Comparison of ENCODE assay signal across 8 cellular contexts in the genomic region with DNA sequence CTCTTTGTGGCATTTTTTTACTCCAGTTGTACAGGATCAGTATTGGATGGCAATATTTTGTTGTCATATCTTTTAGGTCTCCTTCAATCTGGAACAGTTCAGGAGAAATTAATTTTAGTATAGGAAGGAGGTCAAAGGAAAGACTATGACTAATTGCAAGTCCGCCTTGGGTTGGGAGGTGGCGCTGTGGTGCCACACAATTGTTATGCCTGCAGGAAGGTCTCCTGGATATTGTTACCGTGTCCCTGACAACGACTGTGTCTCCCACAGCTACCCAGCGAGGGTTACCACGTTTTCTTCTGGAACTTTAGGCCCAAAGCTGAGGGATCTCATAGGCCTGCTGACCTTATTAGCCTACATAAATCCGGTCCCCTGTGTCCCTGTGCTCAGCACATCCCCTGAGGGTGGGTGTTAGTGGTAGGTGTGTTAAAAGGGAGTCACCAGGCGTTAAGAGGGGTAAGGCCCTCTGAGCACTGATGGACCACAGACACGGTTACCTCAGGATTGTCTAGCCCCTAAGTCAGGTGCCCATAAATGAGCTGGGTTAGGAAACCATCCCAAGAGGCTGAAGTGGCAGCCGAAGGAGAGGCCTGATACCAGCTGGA. TPM values are rescaled to one million over a fixed set of nuclear protein-coding genes. Genes with fewer than 3 reads are reported as not detected.
DNase-seq lines count a peak whose midpoint lies in the region; ATAC-seq and TF ChIP-seq lines count a peak whose summit lies in the region.

No MANE protein-coding gene starts in this region.

- BruUV-seq in A673 (replicated peaks; lab: Mats Ljungman, UMichigan) = no TSS peak

- H3K4me3 ChIP-seq in A673 (ENCODE audit: low read depth, low read length, poor library complexity, severe bottlenecking) = no peak overlapping the region
- H3K4me3 ChIP-seq in testis = no peak overlapping the region

- intact Hi-C loops in A673 (cut with micrococcal nuclease; ENCODE audit: unreplicated experiment) = loop anchor here (1.0 to 5.0 kb wide), 9 partner anchors 231 to 1050 kb away; no protein-coding TSS in a partner anchor
- intact Hi-C loops in testis (cut with DNase I; ENCODE audit: low total_unique reads) = loop anchor here (10.0 kb wide), 1 partner anchor 363 kb away; no protein-coding TSS in a partner anchor

- ATAC-seq in GM18498 (IDR thresholded peaks at IDR 0.05; ENCODE audit: unreplicated experiment) = peak; percentile 68

- H3K9me3 ChIP-seq in A673 (ENCODE audit: low read depth, low read length, poor library complexity, severe bottlenecking) (no peaks in the 10 kb centered on the region), testis (no peaks in the 10 kb centered on the region)

- H3K27me3 ChIP-seq in A673 (replicated peaks; ENCODE audit: insufficient read depth, low read depth, low read length, poor library complexity) = no peaks in the 10 kb centered on the region
- no peaks in the 10 kb centered on the region for H3K27me3 ChIP-seq in testis

- peak; percentile 93 for TF ChIP-seq CTCF in A673 (conservative IDR thresholded peaks at IDR 0.05; ENCODE audit: low read depth, low read length)
- peak; percentile 94 for TF ChIP-seq CTCF in nephron progenitor cell (IDR thresholded peaks at IDR 0.05)
- peak; percentile 50 to 76 (median 69) for TF ChIP-seq CTCF in testis (IDR thresholded peaks at IDR 0.05)

- peaks cover 6% of the 10 kb centered on the region for H3K4me1 ChIP-seq in A673 (ENCODE audit: insufficient read depth, low read length, poor library complexity, severe bottlenecking)
- H3K4me1 ChIP-seq in testis = peaks cover 19% of the 10 kb centered on the region

- H3K36me3 ChIP-seq in A673 (ENCODE audit: insufficient read depth, low read length, poor library complexity, severe bottlenecking) (no peaks in the 10 kb centered on the region), testis (ENCODE audit: low read depth, missing control alignments) (no peaks in the 10 kb centered on the region)

- peaks cover 52% of the 10 kb centered on the region for H3K4me1 Mint-ChIP-seq in nephron progenitor cell

- H3K27ac Mint-ChIP-seq in nephron progenitor cell = peak overlapping the region; percentile 68

- H3K27ac ChIP-seq in A673 (ENCODE audit: low read depth, low read length, poor library complexity, severe bottlenecking) (no peak overlapping the region), testis (no peak overlapping the region)

- no peak overlapping the region for H3K4me3 Mint-ChIP-seq in nephron progenitor cell

- H3K36me3 Mint-ChIP-seq in nephron progenitor cell (ENCODE audit: low read depth) = peaks cover 14% of the 10 kb centered on the region

- no peaks in the 10 kb centered on the region for H3K27me3 Mint-ChIP-seq in nephron progenitor cell (ENCODE audit: low read depth, poor library complexity)

- WGBS in testis, 2 donors = 51 to 59% methylated on average over 10 of the region's 10 CpGs

- CTCF ChIA-PET in A673 (lab: Charles Lee) = interaction anchor here (0.9 to 2.0 kb wide), 4 partner anchors 230 to 1049 kb away, joined by 3 to 12 read pairs (median 6); no protein-coding TSS in a partner anchor

- POLR2A ChIA-PET in A673 (lab: Charles Lee; ENCODE audit: low non-redundant PET) = no interaction called here

- H3K9me3 Mint-ChIP-seq in nephron progenitor cell = peaks cover 33% of the 10 kb centered on the region

- DNase-seq in A673 (ENCODE audit: low spot score) = peak; percentile 85
- peak; percentile 67 for DNase-seq in HK-2 (ENCODE audit: unreplicated experiment)
- DNase-seq in NOMO-1 (lab: John Stamatoyannopoulos, UW; ENCODE audit: unreplicated experiment in 2 of 2) = peak; percentile 12 to 52
- peak; percentile 25 for DNase-seq in activated T-cell treated with anti-CD3 and anti-CD28 coated beads for 1 hour (ENCODE audit: low read depth)
- peak; percentile 57 for DNase-seq in fibroblast of gingiva (ENCODE audit: low read depth)
- peak; percentile 77 for DNase-seq in nephron progenitor cell
- peak; percentile 86 for DNase-seq in testis

- no peak for TF ChIP-seq POLR2A in testis (IDR thresholded peaks at IDR 0.05)

RNA-seq across cellular contexts. Expression of gene KCNAB1, which starts 31.5 kb away (rescaled TPM):
- not detected in 2 replicates for total RNA-seq in A673 (2021)
- total RNA-seq in testis = 1 to 10 TPM; 3.8 to 5.7 TPM
- polyA plus RNA-seq in testis (ENCODE audit: insufficient read depth, low read depth, low replicate concordance) = 8.9 TPM

Comparison
In these comparisons a context has a peak if more than half of its experiments do, and no peak if none do; other contexts are left out.
1. DNase-seq: peak in every context shown above with its lines; median percentile 86 in testis; 85 in A673; 77 in nephron progenitor cell; 67 in HK-2; 57 in fibroblast of gingiva; 32 in NOMO-1; 25 in activated T-cell treated with anti-CD3 and anti-CD28 coated beads for 1 hour.